1 cellular context compared by ENCODE assay signal in genomic region chr5:43514816-43515677, GRCh38.
TF ChIP-seq lines count a peak whose summit lies in the region.

Gene C5orf34, minus strand, starts transcription at chr5:43515148. Its CDS starts 5,809 bp downstream, at chr5:43509339.

TF ChIP-seq in K562, 482 proteins besides CTCF, POLR2A, EP300 and RAD21 (continued from another document and continues in another):
- peak; percentile 53 for TF ChIP-seq FOXM1 (IDR thresholded peaks at IDR 0.05; ENCODE audit: low read depth)
- peak; percentile 79; the same call in 1 of the 2 replicates for TF ChIP-seq FOXM1 (CRISPR knock-in tag; IDR thresholded peaks at IDR 0.05; ENCODE audit: low read depth)
- no peak for TF ChIP-seq NFXL1 (CRISPR knock-in tag; IDR thresholded peaks at IDR 0.05)
- TF ChIP-seq ZNF449 (CRISPR knock-in tag; IDR thresholded peaks at IDR 0.05) = no peak
- 0 out of 2 replicates have a peak, but pooled peaks have one; percentile 13 for TF ChIP-seq SIN3B (IDR thresholded peaks at IDR 0.05; ENCODE audit: low read depth)
- TF ChIP-seq TEAD4 (IDR thresholded peaks at IDR 0.05; ENCODE audit: low read length) = peak; percentile 11; the same call in 1 of the 2 replicates
- TF ChIP-seq TEAD4 (CRISPR knock-in tag; IDR thresholded peaks at IDR 0.05; ENCODE audit: borderline replicate concordance) = no peak
- 0 out of 2 replicates have a peak, but pooled peaks have one; percentile 22 for TF ChIP-seq SMARCC2 (IDR thresholded peaks at IDR 0.05; ENCODE audit: low read depth)
- peak in 1 of 2 experiments; percentile 28; a peak in 2 of 4 replicates for TF ChIP-seq ARNT (IDR thresholded peaks at IDR 0.05)
- TF ChIP-seq TRIM24 (IDR thresholded peaks at IDR 0.05) = peak in 1 of 2 experiments; percentile 62; a peak in 2 of 4 replicates
- TF ChIP-seq RBFOX2 (IDR thresholded peaks at IDR 0.05; ENCODE audit: low read depth, low read length) = peak; percentile 94
- TF ChIP-seq MCM7 (IDR thresholded peaks at IDR 0.05) = no peak
- 0 out of 2 replicates have a peak, but pooled peaks have one; percentile 22 for TF ChIP-seq DNMT1 (IDR thresholded peaks at IDR 0.05)
- peak; percentile 93 for TF ChIP-seq PHF8 (IDR thresholded peaks at IDR 0.05; ENCODE audit: borderline replicate concordance, low read length)
- no peak for TF ChIP-seq MTF1 (CRISPR knock-in tag; IDR thresholded peaks at IDR 0.05; ENCODE audit: borderline replicate concordance)
- peak; percentile 33; the same call in 1 of the 2 replicates for TF ChIP-seq ARID1B (IDR thresholded peaks at IDR 0.05)
- TF ChIP-seq ATF7 (IDR thresholded peaks at IDR 0.05) = peak; percentile 79
- peak; percentile 89 for TF ChIP-seq NFRKB (IDR thresholded peaks at IDR 0.05; ENCODE audit: low read depth)
- peak; percentile 80 for TF ChIP-seq ZNF395 (CRISPR knock-in tag; IDR thresholded peaks at IDR 0.05)
- TF ChIP-seq MYNN (IDR thresholded peaks at IDR 0.05) = peak; percentile 72; the same call in 1 of the 2 replicates
- TF ChIP-seq MYNN (CRISPR knock-in tag; IDR thresholded peaks at IDR 0.05) = no peak
- TF ChIP-seq RNF2 (IDR thresholded peaks at IDR 0.05) = peak; percentile 78
- peak; percentile 64 for TF ChIP-seq HCFC1 (IDR thresholded peaks at IDR 0.05; ENCODE audit: low read depth, low read length)
- TF ChIP-seq VEZF1 (CRISPR knock-in tag; IDR thresholded peaks at IDR 0.05) = peak; percentile 69
- no peak for TF ChIP-seq MCM5 (IDR thresholded peaks at IDR 0.05; ENCODE audit: low read depth)
- TF ChIP-seq ZNF445 (CRISPR knock-in tag; IDR thresholded peaks at IDR 0.05; ENCODE audit: low read depth) = no peak
- TF ChIP-seq SMAD1 (IDR thresholded peaks at IDR 0.05; ENCODE audit: low read depth, low read length, partially characterized antibody) = peak; percentile 83
- peak; percentile 83; the same call in 1 of the 2 replicates for TF ChIP-seq ESRRA (IDR thresholded peaks at IDR 0.05; ENCODE audit: borderline replicate concordance, low read depth)
- peak; percentile 20; the same call in 1 of the 2 replicates for TF ChIP-seq GTF2A2 (tag; IDR thresholded peaks at IDR 0.05)
- no peak for TF ChIP-seq ATF1 (CRISPR knock-in tag; IDR thresholded peaks at IDR 0.05)
- peak; percentile 69 for TF ChIP-seq ATF1 (tag; IDR thresholded peaks at IDR 0.05)
- TF ChIP-seq TAF9B (IDR thresholded peaks at IDR 0.05; ENCODE audit: partially characterized antibody) = peak; percentile 88
- TF ChIP-seq KLF16 (IDR thresholded peaks at IDR 0.05) = peak; percentile 92
- TF ChIP-seq CHD1 (IDR thresholded peaks at IDR 0.05; ENCODE audit: low read length) = peak; percentile 5
- TF ChIP-seq ZBTB2 (IDR thresholded peaks at IDR 0.05) = 0 out of 2 replicates have a peak, but pooled peaks have one; percentile 9
- peak; percentile 27; the same call in 1 of the 2 replicates for TF ChIP-seq JUN (IDR thresholded peaks at IDR 0.05; ENCODE audit: borderline replicate concordance, low read depth, low read length)
- no peak for TF ChIP-seq JUN (CRISPR knock-in tag; IDR thresholded peaks at IDR 0.05; ENCODE audit: borderline replicate concordance)
- peak; percentile 32 for TF ChIP-seq CCNT2 (IDR thresholded peaks at IDR 0.05; ENCODE audit: borderline replicate concordance, extremely low read depth, insufficient read length, low read depth, low read length)
- no peak for TF ChIP-seq TCF3 (CRISPR knock-in tag; IDR thresholded peaks at IDR 0.05)
- TF ChIP-seq ZBTB40 (IDR thresholded peaks at IDR 0.05) = peak; percentile 98
- TF ChIP-seq ZBTB40 (CRISPR knock-in tag; IDR thresholded peaks at IDR 0.05) = no peak
- 0 out of 2 replicates have a peak, but pooled peaks have one; percentile 6 for TF ChIP-seq ZNF384 (IDR thresholded peaks at IDR 0.05; ENCODE audit: low read depth, low read length)
- TF ChIP-seq FOS (IDR thresholded peaks at IDR 0.05; ENCODE audit: extremely low read depth, insufficient read length) = no peak
- no peak for TF ChIP-seq ILK (tag; IDR thresholded peaks at IDR 0.05; ENCODE audit: borderline replicate concordance, low read depth)
- TF ChIP-seq MYC (IDR thresholded peaks at IDR 0.05; ENCODE audit: low read depth, low read length) = peak; percentile 77
- no peak for TF ChIP-seq MYC (CRISPR knock-in tag; IDR thresholded peaks at IDR 0.05; ENCODE audit: borderline replicate concordance, low read depth)
- 0 out of 2 replicates have a peak, but pooled peaks have one; percentile 10 for TF ChIP-seq ZNF175 (CRISPR knock-in tag; IDR thresholded peaks at IDR 0.05; ENCODE audit: low read depth)
- TF ChIP-seq ZNF431 (CRISPR knock-in tag; IDR thresholded peaks at IDR 0.05) = peak; percentile 38; the same call in 1 of the 2 replicates
- TF ChIP-seq RFX7 (CRISPR knock-in tag; IDR thresholded peaks at IDR 0.05) = peak; percentile 59; the same call in 1 of the 2 replicates
- TF ChIP-seq MTA3 (IDR thresholded peaks at IDR 0.05; ENCODE audit: borderline replicate concordance) = peak; percentile 80
- TF ChIP-seq YBX1 (IDR thresholded peaks at IDR 0.05) = no peak
- peak; percentile 94 for TF ChIP-seq POLR2B (IDR thresholded peaks at IDR 0.05; ENCODE audit: low read depth, partially characterized antibody)
- TF ChIP-seq EP400 (IDR thresholded peaks at IDR 0.05) = peak; percentile 94
- TF ChIP-seq RBM39 (optimal IDR thresholded peaks at IDR 0.05; ENCODE audit: low read depth, low read length) = peak; percentile 72
- 0 out of 2 replicates have a peak, but pooled peaks have one; percentile 43 for TF ChIP-seq ZNF41 (CRISPR knock-in tag; conservative IDR thresholded peaks at IDR 0.05)
- TF ChIP-seq ETV1 (tag; conservative IDR thresholded peaks at IDR 0.05; ENCODE audit: low read depth) = peak; percentile 61
- TF ChIP-seq GABPB1 (CRISPR knock-in tag; IDR thresholded peaks at IDR 0.05) = peak; percentile 96
- peak; percentile 74 for TF ChIP-seq CREM (IDR thresholded peaks at IDR 0.05; ENCODE audit: low read depth)
- TF ChIP-seq FOXJ2 (tag; IDR thresholded peaks at IDR 0.05) = peak; percentile 68; the same call in 1 of the 2 replicates
- TF ChIP-seq CBX3 (IDR thresholded peaks at IDR 0.05; ENCODE audit: borderline replicate concordance in 1 of 2, low read length in 2 of 2) = peak in 1 of 2 experiments; percentile 59; a peak in 1 of 3 replicates
